ENCODE assay signal across 14 cellular contexts in genomic region chr15:55277715-55278114, GRCh38. TPM values are rescaled to one million over a fixed set of nuclear protein-coding genes. Genes with fewer than 3 reads are reported as not detected.
A peak's percentile ranks its signal among the peaks of the same experiment; 100 is the strongest.
DNase-seq lines count a peak whose midpoint lies in the region; ATAC-seq and TF ChIP-seq lines count a peak whose summit lies in the region.
"Had no signal": no experiment of that assay in that cellular context is flagged by ENCODE, and none has a peak within 500 bp of the region (broad histone marks: within the 10 kb centered on the region; RNA-seq: fewer than 3 reads in every experiment).

No MANE protein-coding gene starts in this region.

- TF ChIP-seq CTCF in left lung (IDR thresholded peaks at IDR 0.05) = no peak
- TF ChIP-seq CTCF in upper lobe of left lung (IDR thresholded peaks at IDR 0.05) = no peak
- TF ChIP-seq CTCF in foreskin keratinocyte (conservative IDR thresholded peaks at IDR 0.05) = no peak

- H3K4me3 Mint-ChIP-seq in activated T-cell treated with anti-CD3 and anti-CD28 coated beads, Interleukin-2, amount 50 U/mL, for 72 hours = peak overlapping the region; percentile 66 to 79
- peak overlapping the region; percentile 45 for H3K4me3 Mint-ChIP-seq in activated CD4-positive, alpha-beta memory T cell treated with anti-CD3 and anti-CD28 coated beads for 36 hours

- peaks cover 94% of the 10 kb centered on the region for H3K4me1 Mint-ChIP-seq in activated T-cell treated with anti-CD3 and anti-CD28 coated beads, Interleukin-2, amount 50 U/mL, for 72 hours (ENCODE audit: low read depth)
- peaks cover 86% of the 10 kb centered on the region for H3K4me1 Mint-ChIP-seq in activated CD4-positive, alpha-beta memory T cell treated with anti-CD3 and anti-CD28 coated beads for 36 hours (ENCODE audit: low read depth)

- intact Hi-C loops in activated CD4-positive, alpha-beta memory T cell treated with anti-CD3 and anti-CD28 coated beads for 36 hours (cut with micrococcal nuclease) = loop anchor here (2.0 kb wide), 1 partner anchor 125 kb away; no protein-coding TSS in a partner anchor
- intact Hi-C loops in left lung (cut with DNase I) = no loop called here

- H3K9me3 ChIP-seq in left lung (no peaks in the 10 kb centered on the region), upper lobe of left lung (no peaks in the 10 kb centered on the region)
- H3K9me3 ChIP-seq: SJCRH30 had no signal

- no peaks in the 10 kb centered on the region for H3K27me3 Mint-ChIP-seq in activated T-cell treated with anti-CD3 and anti-CD28 coated beads, Interleukin-2, amount 50 U/mL, for 72 hours (ENCODE audit: low read depth)
- no peaks in the 10 kb centered on the region for H3K27me3 Mint-ChIP-seq in activated CD4-positive, alpha-beta memory T cell treated with anti-CD3 and anti-CD28 coated beads for 36 hours

- peaks cover 18 to 88% of the 10 kb centered on the region in 2 donors for H3K4me1 ChIP-seq in left lung
- peaks cover 31 to 51% (median 42%) of the 10 kb centered on the region in 4 donors for H3K4me1 ChIP-seq in upper lobe of left lung
- H3K4me1 ChIP-seq in foreskin keratinocyte = no peaks in the 10 kb centered on the region

- H3K4me3 ChIP-seq in left lung (no peak overlapping the region), upper lobe of left lung (no peak overlapping the region)
- H3K4me3 ChIP-seq: MG63, SJCRH30, skin epidermis had no signal

- H3K36me3 ChIP-seq in left lung (no peaks in the 10 kb centered on the region), upper lobe of left lung (no peaks in the 10 kb centered on the region)
- H3K36me3 ChIP-seq: MG63, SJCRH30 had no signal

- H3K9me3 Mint-ChIP-seq in activated T-cell treated with anti-CD3 and anti-CD28 coated beads, Interleukin-2, amount 50 U/mL, for 72 hours = no peaks in the 10 kb centered on the region
- H3K9me3 Mint-ChIP-seq in activated CD4-positive, alpha-beta memory T cell treated with anti-CD3 and anti-CD28 coated beads for 36 hours = no peaks in the 10 kb centered on the region

- 67 to 86% methylated on average over 2 of the region's 2 CpGs for WGBS in upper lobe of left lung, 2 donors

- POLR2A ChIA-PET in activated CD4-positive, alpha-beta memory T cell treated with anti-CD3 and anti-CD28 coated beads for 36 hours (lab: Charles Lee) = interaction anchor here (0.6 to 2.8 kb wide), 4 partner anchors 10 to 40 kb away, joined by 3 to 20 read pairs (median 12); no protein-coding TSS in a partner anchor

- TF ChIP-seq EP300 in upper lobe of left lung (IDR thresholded peaks at IDR 0.05) = no peak

- no peak for ATAC-seq in activated T-cell treated with anti-CD3 and anti-CD28 coated beads, Interleukin-2, amount 50 U/mL, for 72 hours (replicated peaks in 1 of 2)
- ATAC-seq in left lung (no peak), upper lobe of left lung (ENCODE audit: low FRiP score in 2 of 2) (no peak), foreskin keratinocyte (no peak), GM21526 (IDR thresholded peaks at IDR 0.05; ENCODE audit: low FRiP score, unreplicated experiment) (no peak), HG03097 (IDR thresholded peaks at IDR 0.05; ENCODE audit: low FRiP score, unreplicated experiment) (no peak)
- ATAC-seq: HCT116 had no signal

- CTCF ChIA-PET in activated CD4-positive, alpha-beta memory T cell treated with anti-CD3 and anti-CD28 coated beads for 36 hours (lab: Charles Lee) = interaction anchor here (1.0 to 1.5 kb wide), 2 partner anchors 10 to 59 kb away, joined by 3 to 6 read pairs; no protein-coding TSS in a partner anchor

- no peak for DNase-seq in activated T-cell treated with anti-CD3 and anti-CD28 coated beads, Interleukin-2, amount 50 U/mL, for 72 hours
- DNase-seq in activated T-cell treated with anti-CD3 and anti-CD28 coated beads for 4 hours = no peak
- DNase-seq in activated CD4-positive, alpha-beta memory T cell treated with anti-CD3 and anti-CD28 coated beads for 36 hours = no peak
- no peak for DNase-seq in left lung
- DNase-seq in upper lobe of left lung = no peak
- DNase-seq in foreskin keratinocyte = no peak
- DNase-seq: mammary epithelial cell, MG63, NCI-H2171, SJCRH30 had no signal

- H3K27me3 ChIP-seq in left lung = no peaks in the 10 kb centered on the region
- H3K27me3 ChIP-seq in upper lobe of left lung = no peaks in the 10 kb centered on the region
- H3K27me3 ChIP-seq in foreskin keratinocyte = no peaks in the 10 kb centered on the region
- H3K27me3 ChIP-seq: MG63, SJCRH30 had no signal

- peaks cover 21 to 24% of the 10 kb centered on the region in 2 donors for H3K36me3 Mint-ChIP-seq in activated T-cell treated with anti-CD3 and anti-CD28 coated beads, Interleukin-2, amount 50 U/mL, for 72 hours (ENCODE audit: insufficient read depth in 2 of 2)
- peaks cover 40% of the 10 kb centered on the region for H3K36me3 Mint-ChIP-seq in activated CD4-positive, alpha-beta memory T cell treated with anti-CD3 and anti-CD28 coated beads for 36 hours

- H3K27ac ChIP-seq in left lung = peak overlapping the region; percentile 23 to 71
- peak overlapping the region; percentile 50 to 85 (median 64) for H3K27ac ChIP-seq in upper lobe of left lung
- no peak overlapping the region for H3K27ac ChIP-seq in foreskin keratinocyte
- H3K27ac ChIP-seq: SJCRH30 had no signal

- TF ChIP-seq POLR2A in upper lobe of left lung (IDR thresholded peaks at IDR 0.05) = no peak

- peak overlapping the region; percentile 92 for H3K27ac Mint-ChIP-seq in activated T-cell treated with anti-CD3 and anti-CD28 coated beads, Interleukin-2, amount 50 U/mL, for 72 hours
- peak overlapping the region; percentile 98 for H3K27ac Mint-ChIP-seq in activated CD4-positive, alpha-beta memory T cell treated with anti-CD3 and anti-CD28 coated beads for 36 hours

RNA-seq across cellular contexts. Expression of gene RAB27A, which starts 11.9 kb away (rescaled TPM):
- total RNA-seq in activated T-cell treated with anti-CD3 and anti-CD28 coated beads, Interleukin-2, amount 50 U/mL, for 72 hours = 100 to 1,000 TPM; 203 to 205 TPM
- total RNA-seq in activated CD4-positive, alpha-beta memory T cell treated with anti-CD3 and anti-CD28 coated beads for 36 hours = 100 to 1,000 TPM; 216 to 217 TPM
- total RNA-seq in left lung (10 to 100 TPM; 58.1 to 85.7 TPM), upper lobe of left lung (10 to 100 TPM; 24.1 to 97.8 (median 62.5) TPM), foreskin keratinocyte (8.8 and 11.0 TPM in 2 replicates)
- 6.7 and 10.2 TPM in 2 replicates for polyA plus RNA-seq in foreskin keratinocyte

RNA-seq across cellular contexts. Expression of gene PIGBOS1, which starts 41.2 kb away (rescaled TPM):
- total RNA-seq in activated T-cell treated with anti-CD3 and anti-CD28 coated beads, Interleukin-2, amount 50 U/mL, for 72 hours = 10 to 100 TPM; 13.0 to 14.5 TPM
- total RNA-seq in activated CD4-positive, alpha-beta memory T cell treated with anti-CD3 and anti-CD28 coated beads for 36 hours = 10 to 100 TPM; 10.5 to 11.1 TPM
- total RNA-seq in left lung = 10 to 100 TPM in 1 of 2 donors, 1 to 10 TPM in 1; 9.8 to 12.7 TPM
- 10 to 100 TPM in 3 of 6 donors, 1 to 10 TPM in 3; 3.1 to 16.9 (median 10.1) TPM for total RNA-seq in upper lobe of left lung
- total RNA-seq in foreskin keratinocyte = 8.7 TPM in 2 replicates
- 11.4 and 12.3 TPM in 2 replicates for polyA plus RNA-seq in foreskin keratinocyte

RNA-seq across cellular contexts. Expression of gene PIGB, which starts 41.3 kb away (rescaled TPM):
- 10 to 100 TPM; 27.5 to 32.9 TPM for total RNA-seq in activated T-cell treated with anti-CD3 and anti-CD28 coated beads, Interleukin-2, amount 50 U/mL, for 72 hours
- 10 to 100 TPM; 18.0 to 18.9 TPM for total RNA-seq in activated CD4-positive, alpha-beta memory T cell treated with anti-CD3 and anti-CD28 coated beads for 36 hours
- 10 to 100 TPM; 13.6 to 17.6 TPM for total RNA-seq in left lung
- total RNA-seq in upper lobe of left lung = 10 to 100 TPM in 3 of 6 donors, 1 to 10 TPM in 3; 3.0 to 14.7 (median 9.3) TPM
- total RNA-seq in foreskin keratinocyte = 12.7 and 14.9 TPM in 2 replicates
- polyA plus RNA-seq in foreskin keratinocyte = 9.6 and 11.6 TPM in 2 replicates
